15 cellular contexts compared by ENCODE assay signal in genomic region chr14:33943484-33943883, GRCh38. TPM values are rescaled to one million over a fixed set of nuclear protein-coding genes. Genes with fewer than 3 reads are reported as not detected.
DNase-seq lines count a peak whose midpoint lies in the region; ATAC-seq and TF ChIP-seq lines count a peak whose summit lies in the region.
"Had no signal": no experiment of that assay in that cellular context is flagged by ENCODE, and none has a peak within 500 bp of the region (broad histone marks: within the 10 kb centered on the region; RNA-seq: fewer than 3 reads in every experiment).

No MANE protein-coding gene starts in this region.

- H3K9me3 Mint-ChIP-seq in activated T-helper 17 cell treated with anti-CD3 and anti-CD28 coated beads, Interleukin-2, amount 50 U/mL, for 72 hours: no peaks in the 10 kb centered on the region
- H3K9me3 Mint-ChIP-seq in nephron progenitor cell: no peaks in the 10 kb centered on the region
- peaks cover 0 to 3% (median 0%) of the 10 kb centered on the region in 5 donors for H3K9me3 Mint-ChIP-seq in CD8-positive, alpha-beta memory T cell

- H3K9me3 ChIP-seq in HEK293 (ENCODE audit: control insufficient read depth, insufficient read depth, low read depth, low read length) (no peaks in the 10 kb centered on the region), muscle layer of duodenum (ENCODE audit: control insufficient read depth in 1 of 2, low read length in 2 of 2) (no peaks in the 10 kb centered on the region)
- no peaks in the 10 kb centered on the region for H3K9me3 ChIP-seq in CD8-positive, alpha-beta memory T cell (ENCODE audit: low read length)
- H3K9me3 ChIP-seq: neutrophil, SJCRH30 had no signal

- POLR2A ChIA-PET in HEK293 (lab: Yijun Ruan, JAX): no interaction called here
- POLR2A ChIA-PET in CD8-positive, alpha-beta memory T cell (lab: Charles Lee): no interaction called here

- peaks cover 21% of the 10 kb centered on the region for H3K4me1 Mint-ChIP-seq in activated T-helper 17 cell treated with anti-CD3 and anti-CD28 coated beads, Interleukin-2, amount 50 U/mL, for 72 hours
- H3K4me1 Mint-ChIP-seq in nephron progenitor cell: peaks cover 38% of the 10 kb centered on the region
- H3K4me1 Mint-ChIP-seq in CD8-positive, alpha-beta memory T cell: peaks cover 5 to 11% (median 7%) of the 10 kb centered on the region in 3 donors

- H3K27me3 Mint-ChIP-seq in activated T-helper 17 cell treated with anti-CD3 and anti-CD28 coated beads, Interleukin-2, amount 50 U/mL, for 72 hours: no peaks in the 10 kb centered on the region
- peaks cover 11% of the 10 kb centered on the region for H3K27me3 Mint-ChIP-seq in nephron progenitor cell (ENCODE audit: low read depth, poor library complexity)
- H3K27me3 Mint-ChIP-seq in CD8-positive, alpha-beta memory T cell: peaks cover under 1 to 3% of the 10 kb centered on the region in 2 donors

- H3K27me3 ChIP-seq in muscle layer of duodenum (ENCODE audit: low read depth, low read length): no peaks in the 10 kb centered on the region
- H3K27me3 ChIP-seq in CD8-positive, alpha-beta memory T cell (ENCODE audit: insufficient read depth, low read length, poor library complexity, severe bottlenecking): no peaks in the 10 kb centered on the region
- H3K27me3 ChIP-seq: SJCRH30 had no signal

- peak overlapping the region; percentile 17 for H3K4me3 Mint-ChIP-seq in activated T-helper 17 cell treated with anti-CD3 and anti-CD28 coated beads, Interleukin-2, amount 50 U/mL, for 72 hours
- no peak overlapping the region for H3K4me3 Mint-ChIP-seq in nephron progenitor cell
- H3K4me3 Mint-ChIP-seq in CD8-positive, alpha-beta memory T cell: no peak overlapping the region

- CTCF ChIA-PET in HEK293 (lab: Yijun Ruan, JAX): interaction anchor here (0.6 to 1.0 kb wide), 2 partner anchors 102 to 379 kb away, joined by 4 read pairs; no protein-coding TSS in a partner anchor
- CTCF ChIA-PET in CD8-positive, alpha-beta memory T cell (lab: Charles Lee): no interaction called here

- H3K4me1 ChIP-seq in HEK293 (ENCODE audit: control insufficient read depth, insufficient read depth, low read length) (peaks cover 24% of the 10 kb centered on the region), muscle layer of duodenum (ENCODE audit: control insufficient read depth in 1 of 2, insufficient read depth in 2 of 2, low read length in 2 of 2) (peaks cover 9 to 16% of the 10 kb centered on the region in 2 donors)
- no peaks in the 10 kb centered on the region for H3K4me1 ChIP-seq in CD8-positive, alpha-beta memory T cell (ENCODE audit: insufficient read depth, low read length)

- H3K27ac ChIP-seq in HEK293 (ENCODE audit: extremely low read depth, low read depth, low read length): no peak overlapping the region
- peak overlapping the region; percentile 4 for H3K27ac ChIP-seq in muscle layer of duodenum (ENCODE audit: low read length)
- no peak overlapping the region for H3K27ac ChIP-seq in CD8-positive, alpha-beta memory T cell (ENCODE audit: low read depth, low read length)
- H3K27ac ChIP-seq: neutrophil, SJCRH30 had no signal

- no peak for ATAC-seq in activated T-helper 17 cell treated with anti-CD3 and anti-CD28 coated beads, Interleukin-2, amount 50 U/mL, for 72 hours (replicated peaks)
- ATAC-seq: right cardiac atrium had no signal

- DNase-seq in COLO668 (lab: John Stamatoyannopoulos, UW; ENCODE audit: unreplicated experiment) (peak; percentile 51), MV-4-11 (lab: John Stamatoyannopoulos, UW) (no peak), nephron progenitor cell (no peak)
- no peak for DNase-seq in CD8-positive, alpha-beta memory T cell
- DNase-seq: activated CD4-positive, alpha-beta T cell treated with anti-CD3 and anti-CD28 coated beads for 1 hour; activated naive CD4-positive, alpha-beta T cell; HCEC 1CT; stimulated activated CD4-positive, alpha-beta T cell treated with anti-CD3 and anti-CD28 coated beads, Interleukin-1b, Interleukin-23, amount 100 ng/mL, for 48 hours had no signal

- no peak overlapping the region for H3K27ac Mint-ChIP-seq in activated T-helper 17 cell treated with anti-CD3 and anti-CD28 coated beads, Interleukin-2, amount 50 U/mL, for 72 hours
- no peak overlapping the region for H3K27ac Mint-ChIP-seq in nephron progenitor cell
- H3K27ac Mint-ChIP-seq in CD8-positive, alpha-beta memory T cell: no peak overlapping the region

- TF ChIP-seq CTCF in HEK293 (tag by site-specific recombination; IDR thresholded peaks at IDR 0.05): no peak
- TF ChIP-seq CTCF in nephron progenitor cell (IDR thresholded peaks at IDR 0.05): no peak

- H3K4me3 ChIP-seq in HEK293 (ENCODE audit: low read depth, low read length): no peak overlapping the region
- peak overlapping the region in 1 of 2 donors; percentile 17 for H3K4me3 ChIP-seq in muscle layer of duodenum (ENCODE audit: low read depth in 1 of 2, low read length in 2 of 2)
- H3K4me3 ChIP-seq in CD8-positive, alpha-beta memory T cell (ENCODE audit: low read length): no peak overlapping the region
- H3K4me3 ChIP-seq: SJCRH30 had no signal

- peaks cover 44% of the 10 kb centered on the region for H3K36me3 Mint-ChIP-seq in activated T-helper 17 cell treated with anti-CD3 and anti-CD28 coated beads, Interleukin-2, amount 50 U/mL, for 72 hours (ENCODE audit: low read depth)
- H3K36me3 Mint-ChIP-seq in nephron progenitor cell (ENCODE audit: low read depth): peaks cover 25% of the 10 kb centered on the region
- H3K36me3 Mint-ChIP-seq in CD8-positive, alpha-beta memory T cell: peaks cover 0 to 1% (median 0%) of the 10 kb centered on the region in 3 donors

- H3K36me3 ChIP-seq in HEK293 (ENCODE audit: control insufficient read depth in 2 of 2, insufficient read depth in 1 of 2, low read length in 2 of 2) (no peaks in the 10 kb centered on the region; a peak in 1 of 3 replicates), muscle layer of duodenum (ENCODE audit: control insufficient read depth in 1 of 2, insufficient read depth in 2 of 2, low read length in 2 of 2) (no peaks in the 10 kb centered on the region)
- no peaks in the 10 kb centered on the region for H3K36me3 ChIP-seq in CD8-positive, alpha-beta memory T cell (ENCODE audit: insufficient read depth, low read length)
- H3K36me3 ChIP-seq: neutrophil had no signal

TF ChIP-seq in HEK293, 187 proteins besides CTCF, POLR2A, EP300 and RAD21:
- 0 out of 2 replicates have a peak, but pooled peaks have one; percentile 8 for TF ChIP-seq SCRT1 (tag by site-specific recombination; IDR thresholded peaks at IDR 0.05; ENCODE audit: borderline replicate concordance)
- no peak for TF ChIP-seq ZNF266 (tag by site-specific recombination; IDR thresholded peaks at IDR 0.05; ENCODE audit: low read depth)
- no peak for TF ChIP-seq MYNN (tag by site-specific recombination; IDR thresholded peaks at IDR 0.05; ENCODE audit: borderline replicate concordance)
- TF ChIP-seq ZBTB7A (tag by site-specific recombination; IDR thresholded peaks at IDR 0.05; ENCODE audit: low read depth): no peak
- no peak for TF ChIP-seq ZNF274 (IDR thresholded peaks at IDR 0.05; ENCODE audit: low read length)
- no peak for TF ChIP-seq ZNF274 (tag by site-specific recombination; IDR thresholded peaks at IDR 0.05; ENCODE audit: borderline replicate concordance)

RNA-seq across cellular contexts. Expression of gene EGLN3, which starts 7.4 kb away (rescaled TPM):
- total RNA-seq in activated T-helper 17 cell treated with anti-CD3 and anti-CD28 coated beads, Interleukin-2, amount 50 U/mL, for 72 hours: 10 to 100 TPM; 22.7 to 61.4 TPM
- 1 to 10 TPM; 1.6 to 2.1 TPM for total RNA-seq in CD8-positive, alpha-beta memory T cell
- polyA plus RNA-seq in CD8-positive, alpha-beta memory T cell: 2.5 TPM
- total RNA-seq: HT1080 had no signal

Comparison
In these comparisons a context has a peak if more than half of its experiments do, and no peak if none do; other contexts are left out.
1. RNA of gene EGLN3, which starts 7.4 kb away (total RNA-seq): 22.7 to 61.4 TPM in activated T-helper 17 cell treated with anti-CD3 and anti-CD28 coated beads, Interleukin-2, amount 50 U/mL, for 72 hours; 1.6 to 2.1 TPM in CD8-positive, alpha-beta memory T cell; every median in the first group is over 4 times any median in the second.